8 cellular contexts compared by ENCODE assay signal in genomic region chr1:155079487-155080249, GRCh38. TPM values are rescaled to one million over a fixed set of nuclear protein-coding genes. Genes with fewer than 3 reads are reported as not detected.
DNase-seq lines count a peak whose midpoint lies in the region; ATAC-seq and TF ChIP-seq lines count a peak whose summit lies in the region.

No MANE protein-coding gene starts in this region.

- WGBS in sigmoid colon, 2 donors: 1 to 2% methylated on average over 58 of the region's 58 CpGs

- peak overlapping the region; percentile 57; the same call in 1 of the 2 replicates for H3K9ac ChIP-seq in OCI-LY3 (ENCODE audit: low read length)

- H3K36me3 Mint-ChIP-seq in endothelial cell (ENCODE audit: low read depth, unreplicated experiment): peaks cover 9% of the 10 kb centered on the region

- peak overlapping the region; percentile 87 for H3K4me3 Mint-ChIP-seq in endothelial cell (ENCODE audit: unreplicated experiment)

- TF ChIP-seq CTCF in OCI-LY3 (IDR thresholded peaks at IDR 0.05; ENCODE audit: low read depth, low read length): no peak
- TF ChIP-seq CTCF in endothelial cell (IDR thresholded peaks at IDR 0.05; ENCODE audit: unreplicated experiment): no peak
- no peak for TF ChIP-seq CTCF in sigmoid colon (IDR thresholded peaks at IDR 0.05)

- DNase-seq in NCI-H2227 (lab: John Stamatoyannopoulos, UW; ENCODE audit: unreplicated experiment) (peak; percentile 43), NCI-H2227 treated with DMSO at 0.1 percent for 48 hours (lab: John Stamatoyannopoulos, UW) (no peak), endothelial cell (ENCODE audit: low spot score) (no peak), sigmoid colon (peak; percentile 67), NCI-H187 treated with DMSO at 0.1 percent for 48 hours (lab: John Stamatoyannopoulos, UW) (no peak), dermis blood vessel endothelial cell (no peak)

- intact Hi-C loops in sigmoid colon (cut with DNase I): no loop called here

- peaks cover 27% of the 10 kb centered on the region for H3K4me1 Mint-ChIP-seq in endothelial cell (ENCODE audit: unreplicated experiment)

- no peaks in the 10 kb centered on the region for H4K20me1 ChIP-seq in OCI-LY3 (ENCODE audit: insufficient read depth, low read length)

- no peak for TF ChIP-seq POLR2A in sigmoid colon (IDR thresholded peaks at IDR 0.05)

- no peak for ATAC-seq in GM18858 (IDR thresholded peaks at IDR 0.05; ENCODE audit: unreplicated experiment)

- H3K4me2 ChIP-seq in OCI-LY3 (ENCODE audit: low read length): peak overlapping the region; percentile 76

- peak overlapping the region; percentile 77 for H3K4me3 ChIP-seq in OCI-LY3 (ENCODE audit: low read length)
- peak overlapping the region in 1 of 4 donors; percentile 50 for H3K4me3 ChIP-seq in sigmoid colon

- no peak overlapping the region for H3K27ac ChIP-seq in OCI-LY3 (ENCODE audit: low read length)
- no peak overlapping the region for H3K27ac ChIP-seq in sigmoid colon

- H3K36me3 ChIP-seq in OCI-LY3 (replicated peaks; ENCODE audit: low read depth, low read length) (no peaks in the 10 kb centered on the region), sigmoid colon (no peaks in the 10 kb centered on the region)

- H2AFZ ChIP-seq in OCI-LY3 (ENCODE audit: low read depth, low read length): no peak overlapping the region

- H3K27me3 Mint-ChIP-seq in endothelial cell (ENCODE audit: unreplicated experiment): peaks cover 38% of the 10 kb centered on the region

- H3K79me2 ChIP-seq in OCI-LY3 (ENCODE audit: low read length): no peaks in the 10 kb centered on the region

- H3K27me3 ChIP-seq in OCI-LY3 (ENCODE audit: low read depth, low read length) (peaks cover 21% of the 10 kb centered on the region), sigmoid colon (peaks cover 45 to 58% (median 56%) of the 10 kb centered on the region in 3 donors)

- no peak for TF ChIP-seq EP300 in sigmoid colon (IDR thresholded peaks at IDR 0.05)

- peaks cover 35% of the 10 kb centered on the region for H3K4me1 ChIP-seq in OCI-LY3 (ENCODE audit: low read length)
- peaks cover 0 to 52% (median 49%) of the 10 kb centered on the region in 4 donors for H3K4me1 ChIP-seq in sigmoid colon

- H3K9me3 ChIP-seq in OCI-LY3 (ENCODE audit: insufficient read depth, low read length): no peaks in the 10 kb centered on the region
- no peaks in the 10 kb centered on the region for H3K9me3 ChIP-seq in sigmoid colon

- H3K27ac Mint-ChIP-seq in endothelial cell (ENCODE audit: unreplicated experiment): no peak overlapping the region

- no peaks in the 10 kb centered on the region for H3K9me3 Mint-ChIP-seq in endothelial cell (ENCODE audit: unreplicated experiment)

RNA-seq across cellular contexts. Expression of gene EFNA3, which starts 1.0 kb away (rescaled TPM):
- total RNA-seq in endothelial cell (ENCODE audit: unreplicated experiment): 9.6 TPM
- total RNA-seq in sigmoid colon: 1 to 10 TPM in 3 of 4 donors, under 1 TPM in 1; 0.27 to 3.0 (median 1.9) TPM
- 1 to 10 TPM; 8.4 to 9.0 (median 8.5) TPM for polyA plus RNA-seq in sigmoid colon
- 1.9 and 2.2 TPM in 2 replicates for total RNA-seq in dermis blood vessel endothelial cell

RNA-seq across cellular contexts. Expression of gene EFNA4, which starts 16.1 kb away (rescaled TPM):
- total RNA-seq in endothelial cell (ENCODE audit: unreplicated experiment): 25.2 TPM
- 1 to 10 TPM; 1.6 to 5.0 (median 3.1) TPM for total RNA-seq in sigmoid colon
- 10 to 100 TPM; 10.2 to 22.2 (median 12.0) TPM for polyA plus RNA-seq in sigmoid colon
- total RNA-seq in dermis blood vessel endothelial cell: 9.5 and 15.7 TPM in 2 replicates

RNA-seq across cellular contexts. Expression of gene ADAM15, which starts 28.6 kb away (rescaled TPM):
- 382 TPM for total RNA-seq in endothelial cell (ENCODE audit: unreplicated experiment)
- 10 to 100 TPM; 42.6 to 66.7 (median 53.1) TPM for total RNA-seq in sigmoid colon
- 100 to 1,000 TPM in 1 of 3 donors, 10 to 100 TPM in 2; 37.8 to 186 (median 55.9) TPM for polyA plus RNA-seq in sigmoid colon
- 289 and 307 TPM in 2 replicates for total RNA-seq in dermis blood vessel endothelial cell

RNA-seq across cellular contexts. Expression of gene DCST1, which starts 46.0 kb away (rescaled TPM):
- total RNA-seq in endothelial cell (ENCODE audit: unreplicated experiment): not detected
- under 1 TPM in 1 of 4 donors, not detected in 3; 0.16 TPM for total RNA-seq in sigmoid colon
- under 1 TPM in 1 of 3 donors, not detected in 2; 0.09 TPM for polyA plus RNA-seq in sigmoid colon
- not detected in 2 replicates for total RNA-seq in dermis blood vessel endothelial cell

RNA-seq across cellular contexts. Expression of gene DCST2, which starts 46.1 kb away (rescaled TPM):
- total RNA-seq in endothelial cell (ENCODE audit: unreplicated experiment) (2.8 TPM), sigmoid colon (under 1 TPM in 3 of 4 donors, not detected in 1; 0.27 to 0.49 (median 0.36) TPM), dermis blood vessel endothelial cell (0.17 and 0.70 TPM in 2 replicates)
- polyA plus RNA-seq in sigmoid colon: 1 to 10 TPM in 1 of 3 donors, not detected in 2; 2.0 TPM

Comparison
In these comparisons a context has a peak if more than half of its experiments do, and no peak if none do; other contexts are left out.
1. DNase-seq: peak in NCI-H2227 (single experiment) and sigmoid colon (single experiment); none in NCI-H2227 treated with DMSO at 0.1 percent for 48 hours (single experiment), endothelial cell (single experiment), NCI-H187 treated with DMSO at 0.1 percent for 48 hours (single experiment) and dermis blood vessel endothelial cell (single experiment).